Comparison of ENCODE assay signal across 1 cellular context in genomic region chr19:31627824-31628223, GRCh38.
TF ChIP-seq lines count a peak whose summit lies in the region.

No MANE protein-coding gene starts in this region.

TF ChIP-seq in GM23338, 12 proteins besides CTCF, POLR2A, EP300 and RAD21 (continued from another document):
- TF ChIP-seq ZNF462 (CRISPR knock-in tag; IDR thresholded peaks at IDR 0.05) (no peak), CREB1 (CRISPR knock-in tag; IDR thresholded peaks at IDR 0.05; ENCODE audit: low read depth) (no peak), EZH2phosphoT487 (IDR thresholded peaks at IDR 0.05; ENCODE audit: unreplicated experiment) (no peak)
